Comparison of ENCODE assay signal across 23 cellular contexts in the genomic region with DNA sequence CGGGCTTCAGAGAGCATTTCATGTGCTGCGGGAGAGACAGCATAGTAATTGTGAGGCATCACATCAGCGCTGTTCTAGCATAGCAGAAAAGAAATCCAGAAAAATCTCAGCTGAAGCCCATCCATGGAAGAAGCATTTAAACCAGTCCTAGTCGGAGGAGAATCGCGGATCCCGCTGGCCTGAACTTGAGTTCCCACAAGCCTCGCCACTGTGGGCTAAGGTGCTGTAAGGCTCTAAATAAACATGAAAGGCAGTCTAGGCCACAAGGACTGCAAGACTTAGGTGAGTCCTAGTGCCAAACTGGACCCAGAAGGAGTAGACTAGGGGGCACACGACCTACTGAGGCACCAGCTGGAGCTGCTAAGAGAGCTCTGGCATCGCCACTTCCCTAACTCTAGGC.
"Had no signal": no experiment of that assay in that cellular context is flagged by ENCODE, and none has a peak within 500 bp of the region (broad histone marks: within the 10 kb centered on the region; RNA-seq: fewer than 3 reads in every experiment).

No MANE protein-coding gene starts in this region.

- DNase-seq: dermis blood vessel endothelial cell; dorsolateral prefrontal cortex; effector CD4-positive, alpha-beta T cell; effector memory CD4-positive, alpha-beta T cell; foreskin melanocyte; gastrocnemius medialis; glutamatergic neuron; head of caudate nucleus; heart right ventricle; hippocampal formation; kidney glomerular epithelial cell; left colon; left ventricle myocardium inferior; lower lobe of right lung; mesendoderm; midbrain had no signal

- H3K27me3 ChIP-seq: dorsolateral prefrontal cortex, esophagus muscularis mucosa, gastrocnemius medialis, heart right ventricle had no signal

- ATAC-seq: gastrocnemius medialis, heart right ventricle, left colon, left lobe of liver had no signal

- H3K36me3 ChIP-seq: esophagus muscularis mucosa, gastrocnemius medialis, heart right ventricle, left ventricle myocardium inferior, lower lobe of right lung had no signal

- H3K4me3 ChIP-seq: coronary artery, dorsolateral prefrontal cortex, esophagus muscularis mucosa, gastrocnemius medialis, heart right ventricle, left ventricle myocardium inferior, lower lobe of right lung had no signal

- H3K9me3 ChIP-seq: esophagus muscularis mucosa, gastrocnemius medialis, lower lobe of right lung had no signal

- H3K4me1 ChIP-seq: esophagus muscularis mucosa, gastrocnemius medialis, heart right ventricle, left ventricle myocardium inferior, lower lobe of right lung had no signal

- FAIRE-seq: colon, endothelial cell of umbilical vein, islet of Langerhans, keratinocyte had no signal

- H3K27ac ChIP-seq: coronary artery, dorsolateral prefrontal cortex, esophagus muscularis mucosa, gastrocnemius medialis, heart right ventricle, left ventricle myocardium inferior, lower lobe of right lung had no signal
